Comparison of ENCODE assay signal across 8 cellular contexts in genomic region chr18:5238371-5238758, GRCh38. TPM values are rescaled to one million over a fixed set of nuclear protein-coding genes. Genes with fewer than 3 reads are reported as not detected.
DNase-seq lines count a peak whose midpoint lies in the region; ATAC-seq and TF ChIP-seq lines count a peak whose summit lies in the region.

No MANE protein-coding gene starts in this region.

- peaks cover 8 to 14% (median 12%) of the 10 kb centered on the region in 3 donors for H3K27me3 Mint-ChIP-seq in immature natural killer cell (ENCODE audit: low read depth in 3 of 3)

- no peaks in the 10 kb centered on the region for H3K9me3 Mint-ChIP-seq in immature natural killer cell

- peak overlapping the region; percentile 93 for H3K9ac ChIP-seq in SU-DHL-6 (ENCODE audit: low read length)

- TF ChIP-seq CTCF in A673 (conservative IDR thresholded peaks at IDR 0.05; ENCODE audit: low read depth, low read length): no peak
- TF ChIP-seq CTCF in SU-DHL-6 (IDR thresholded peaks at IDR 0.05; ENCODE audit: insufficient read depth, low read length, poor library complexity, severe bottlenecking): no peak
- no peak for TF ChIP-seq CTCF in body of pancreas (IDR thresholded peaks at IDR 0.05)

- intact Hi-C loops in A673 (cut with micrococcal nuclease; ENCODE audit: unreplicated experiment) (loop anchor here (5.0 kb wide), 1 partner anchor 59 kb away; the partner anchor contains the start of gene ZBTB14), body of pancreas (cut with DNase I) (no loop called here)

- H3K27me3 ChIP-seq in A673 (replicated peaks; ENCODE audit: insufficient read depth, low read depth, low read length, poor library complexity) (peaks cover 5% of the 10 kb centered on the region), SU-DHL-6 (ENCODE audit: low read length) (no peaks in the 10 kb centered on the region), body of pancreas (no peaks in the 10 kb centered on the region)

- no peaks in the 10 kb centered on the region for H3F3A ChIP-seq in SU-DHL-6 (ENCODE audit: insufficient read depth)

- peak overlapping the region; percentile 95 for H3K4me2 ChIP-seq in SU-DHL-6 (ENCODE audit: low read depth, low read length, poor library complexity, severe bottlenecking)

- H2AFZ ChIP-seq in SU-DHL-6 (ENCODE audit: low read depth, low read length, severe bottlenecking): peak overlapping the region; percentile 94

- POLR2A ChIA-PET in A673 (lab: Charles Lee; ENCODE audit: low non-redundant PET): no interaction called here

- H3K4me3 ChIP-seq in A673 (ENCODE audit: low read depth, low read length, poor library complexity, severe bottlenecking) (peak overlapping the region; percentile 70), SU-DHL-6 (ENCODE audit: insufficient read depth, low read length, poor library complexity, severe bottlenecking) (peak overlapping the region; percentile 86), body of pancreas (peak overlapping the region; percentile 41 to 84), skin epidermis (peak overlapping the region; percentile 60 to 88 (median 75))

- H3K4me3 Mint-ChIP-seq in immature natural killer cell: peak overlapping the region; percentile 93 to 95 (median 94)

- WGBS in body of pancreas, 2 donors: 1% methylated on average over 24 to 30 of the region's 30 CpGs

- H3K9me3 ChIP-seq in A673 (ENCODE audit: low read depth, low read length, poor library complexity, severe bottlenecking) (no peaks in the 10 kb centered on the region), SU-DHL-6 (ENCODE audit: insufficient read depth, low read length) (no peaks in the 10 kb centered on the region), body of pancreas (no peaks in the 10 kb centered on the region)

- peaks cover 7 to 26% (median 22%) of the 10 kb centered on the region in 3 donors for H3K36me3 Mint-ChIP-seq in immature natural killer cell

- no TSS peak for BruUV-seq in A673 (replicated peaks; lab: Mats Ljungman, UMichigan)

- no peaks in the 10 kb centered on the region for H3K9me2 ChIP-seq in SU-DHL-6 (replicated peaks; ENCODE audit: insufficient read depth, low read length)

- H3K27ac ChIP-seq in A673 (ENCODE audit: low read depth, low read length, poor library complexity, severe bottlenecking) (peak overlapping the region; percentile 100), SU-DHL-6 (ENCODE audit: low read depth, low read length) (peak overlapping the region; percentile 82), body of pancreas (peak overlapping the region; percentile 97 to 99 (median 98)), skin epidermis (peak overlapping the region; percentile 91 to 100 (median 98))

- H3K36me3 ChIP-seq in A673 (ENCODE audit: insufficient read depth, low read length, poor library complexity, severe bottlenecking) (peaks cover 7% of the 10 kb centered on the region), SU-DHL-6 (ENCODE audit: low read length) (peaks cover 9% of the 10 kb centered on the region; the same call in 1 of the 2 replicates), body of pancreas (replicated peaks in 1 of 2; ENCODE audit: insufficient read depth in 1 of 2, low read depth in 2 of 2) (peaks cover 3 to 6% of the 10 kb centered on the region in 2 donors)

- ATAC-seq in GM18858 (IDR thresholded peaks at IDR 0.05; ENCODE audit: unreplicated experiment) (peak; percentile 15), HG03095 (IDR thresholded peaks at IDR 0.05; ENCODE audit: unreplicated experiment) (peak; percentile 44), body of pancreas (peak; percentile 75)

- CTCF ChIA-PET in A673 (lab: Charles Lee): no interaction called here

- peaks cover 16% of the 10 kb centered on the region for H3K79me2 ChIP-seq in SU-DHL-6 (ENCODE audit: insufficient read depth, low read length)

- peaks cover 43 to 61% of the 10 kb centered on the region in 2 donors for H3K4me1 Mint-ChIP-seq in immature natural killer cell

- peak; percentile 29 for DNase-seq in A673 (ENCODE audit: low spot score)
- DNase-seq in body of pancreas: peak; percentile 78 to 85 (median 82)
- no peak for DNase-seq in immature natural killer cell
- DNase-seq in KG1 (lab: John Stamatoyannopoulos, UW): no peak

- TF ChIP-seq POLR2A in body of pancreas (IDR thresholded peaks at IDR 0.05): peak in 1 of 3 donors; percentile 50

- peak overlapping the region; percentile 96 to 99 (median 98) for H3K27ac Mint-ChIP-seq in immature natural killer cell

- H3K4me1 ChIP-seq in A673 (ENCODE audit: insufficient read depth, low read length, poor library complexity, severe bottlenecking) (peaks cover 13% of the 10 kb centered on the region), body of pancreas (peaks cover 32% of the 10 kb centered on the region)

- H4K20me1 ChIP-seq in SU-DHL-6 (ENCODE audit: low read depth, low read length): no peaks in the 10 kb centered on the region

RNA-seq across cellular contexts. Expression of gene AKAIN1, which starts 41.3 kb away (rescaled TPM):
- not detected in 2 replicates for total RNA-seq in A673 (2021)
- total RNA-seq in body of pancreas: 1 to 10 TPM in 1 of 2 donors, not detected in 1; 3.1 TPM
- polyA plus RNA-seq in immature natural killer cell: not detected

RNA-seq across cellular contexts. Expression of gene ZBTB14, which starts 57.2 kb away (rescaled TPM):
- 14.4 and 14.8 TPM in 2 replicates for total RNA-seq in A673 (2021)
- 10 to 100 TPM; 12.2 to 15.6 TPM for total RNA-seq in body of pancreas
- 10 to 100 TPM; 11.6 to 17.9 (median 14.3) TPM for polyA plus RNA-seq in immature natural killer cell

Comparison
In these comparisons a context has a peak if more than half of its experiments do, and no peak if none do; other contexts are left out.
1. DNase-seq: peak in A673 (single experiment) and body of pancreas (4 of 4); none in immature natural killer cell (0 of 3) and KG1 (single experiment).
2. ATAC-seq: peak in every context shown above with its lines; median percentile 75 in body of pancreas; 44 in HG03095; 15 in GM18858.
3. Peak in every context shown above with its lines, with median percentiles within 50 percentile points of each other: H3K27ac ChIP-seq and H3K4me3 ChIP-seq.